ENCODE assay signal across 14 cellular contexts in the genomic region with DNA sequence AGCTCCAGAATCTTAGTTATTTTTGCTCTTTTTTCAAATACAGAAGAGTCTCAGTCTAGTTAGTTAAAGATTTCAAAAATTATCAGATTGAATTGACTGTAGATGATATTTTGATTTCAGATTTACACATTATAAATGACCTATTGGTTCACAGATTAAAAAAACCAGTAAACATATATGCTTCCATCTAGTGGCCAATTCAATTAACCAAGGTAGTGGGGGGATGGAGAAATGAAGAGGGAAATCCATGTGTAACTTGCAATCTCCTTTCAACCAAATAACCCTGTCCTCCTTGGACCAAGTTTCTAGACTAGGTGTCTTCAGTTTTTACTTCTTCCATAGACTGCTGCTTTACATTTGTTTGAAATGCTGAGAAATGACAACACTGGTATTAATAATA.
A peak's percentile ranks its signal among the peaks of the same experiment; 100 is the strongest.
DNase-seq lines count a peak whose midpoint lies in the region; ATAC-seq, FAIRE-seq and TF ChIP-seq lines count a peak whose summit lies in the region.
"Had no signal": no experiment of that assay in that cellular context is flagged by ENCODE, and none has a peak within 500 bp of the region (broad histone marks: within the 10 kb centered on the region; RNA-seq: fewer than 3 reads in every experiment).

No MANE protein-coding gene starts in this region.

- peak; percentile 20 for TF ChIP-seq CTCF in GM10248 (IDR thresholded peaks at IDR 0.05; ENCODE audit: control extremely low read depth, extremely low read depth, low read depth, missing control alignments)
- TF ChIP-seq CTCF in bronchial epithelial cell (IDR thresholded peaks at IDR 0.05; ENCODE audit: insufficient read depth, low read length, severe bottlenecking): peak; percentile 45
- TF ChIP-seq CTCF in neural progenitor cell (IDR thresholded peaks at IDR 0.05): peak; percentile 42
- no peak for TF ChIP-seq CTCF in CD4-positive, alpha-beta T cell (IDR thresholded peaks at IDR 0.05)

- peaks cover 9% of the 10 kb centered on the region for H3K9me3 Mint-ChIP-seq in neural progenitor cell
- H3K9me3 Mint-ChIP-seq in stimulated activated naive B cell treated with anti-CD40 and anti-IgM and Interleukin-4, amounts not matched to agents 10 μg/mL and 1 μg/mL and 100 μg/mL, for 72 hours: no peaks in the 10 kb centered on the region
- peaks cover 5% of the 10 kb centered on the region for H3K9me3 Mint-ChIP-seq in CD4-positive, alpha-beta T cell
- H3K9me3 Mint-ChIP-seq: T-helper 1 cell treated with Interleukin-12 subunit alpha and Interleukin-12 subunit beta and Interleukin-4 antibody, amounts not matched to agents 30 μg/mL and 1 μg/mL, for 36 hours had no signal

- intact Hi-C loops in CD4-positive, alpha-beta T cell (cut with DNase I, micrococcal nuclease): no loop called here

- H3K27me3 Mint-ChIP-seq in neural progenitor cell (ENCODE audit: insufficient read depth, low read depth): no peaks in the 10 kb centered on the region
- H3K27me3 Mint-ChIP-seq in stimulated activated naive B cell treated with anti-CD40 and anti-IgM and Interleukin-4, amounts not matched to agents 10 μg/mL and 1 μg/mL and 100 μg/mL, for 72 hours: no peaks in the 10 kb centered on the region
- no peaks in the 10 kb centered on the region for H3K27me3 Mint-ChIP-seq in CD4-positive, alpha-beta T cell
- H3K27me3 Mint-ChIP-seq: IgD-negative memory B cell, naive B cell had no signal

- peak overlapping the region; percentile 67 for H3K4me2 ChIP-seq in neural progenitor cell

- H3K27ac ChIP-seq in neural progenitor cell: peak overlapping the region; percentile 80
- H3K27ac ChIP-seq in CD4-positive, alpha-beta T cell (ENCODE audit: low read depth, low read length): no peak overlapping the region

- FAIRE-seq in bronchial epithelial cell (lab: Jason Lieb, UNC): no peak
- no peak for FAIRE-seq in GM19239 (lab: Jason Lieb, UNC)
- FAIRE-seq: GM12892 had no signal

- no peaks in the 10 kb centered on the region for H3K36me3 ChIP-seq in bronchial epithelial cell (ENCODE audit: control insufficient read depth, insufficient read depth, low read length)
- H3K36me3 ChIP-seq in neural progenitor cell: no peaks in the 10 kb centered on the region

- H3K4me1 Mint-ChIP-seq in neural progenitor cell: peaks cover 33% of the 10 kb centered on the region
- H3K4me1 Mint-ChIP-seq in stimulated activated naive B cell treated with anti-CD40 and anti-IgM and Interleukin-4, amounts not matched to agents 10 μg/mL and 1 μg/mL and 100 μg/mL, for 72 hours: no peaks in the 10 kb centered on the region
- H3K4me1 Mint-ChIP-seq in CD4-positive, alpha-beta T cell (ENCODE audit: low read depth): no peaks in the 10 kb centered on the region
- H3K4me1 Mint-ChIP-seq: IgD-negative memory B cell, naive B cell had no signal

- H3K27me3 ChIP-seq in bronchial epithelial cell (ENCODE audit: control insufficient read depth, insufficient read depth, low read length) (no peaks in the 10 kb centered on the region), neural progenitor cell (no peaks in the 10 kb centered on the region)
- H3K27me3 ChIP-seq in CD4-positive, alpha-beta T cell (ENCODE audit: control insufficient read depth, insufficient read depth, low read length): no peaks in the 10 kb centered on the region

- ATAC-seq in stimulated activated naive B cell treated with anti-CD40 and anti-IgM and Interleukin-4, amounts not matched to agents 10 μg/mL and 1 μg/mL and 100 μg/mL, for 72 hours (replicated peaks): no peak
- ATAC-seq in CD4-positive, alpha-beta T cell (ENCODE audit: poor library complexity): no peak

- H4K20me1 ChIP-seq in neural progenitor cell (ENCODE audit: low read depth): no peaks in the 10 kb centered on the region

- H3K9ac ChIP-seq in neural progenitor cell: no peak overlapping the region

- no peak overlapping the region for H3K4me3 Mint-ChIP-seq in neural progenitor cell
- H3K4me3 Mint-ChIP-seq in stimulated activated naive B cell treated with anti-CD40 and anti-IgM and Interleukin-4, amounts not matched to agents 10 μg/mL and 1 μg/mL and 100 μg/mL, for 72 hours: no peak overlapping the region
- no peak overlapping the region for H3K4me3 Mint-ChIP-seq in CD4-positive, alpha-beta T cell
- H3K4me3 Mint-ChIP-seq: IgD-negative memory B cell; naive B cell; T-helper 1 cell treated with Interleukin-12 subunit alpha and Interleukin-12 subunit beta and Interleukin-4 antibody, amounts not matched to agents 30 μg/mL and 1 μg/mL, for 36 hours had no signal

- H3K4me3 ChIP-seq in bronchial epithelial cell (ENCODE audit: low read depth, low read length) (no peak overlapping the region), neural progenitor cell (no peak overlapping the region)

- H3K36me3 Mint-ChIP-seq in neural progenitor cell: peaks cover 2% of the 10 kb centered on the region
- H3K36me3 Mint-ChIP-seq in stimulated activated naive B cell treated with anti-CD40 and anti-IgM and Interleukin-4, amounts not matched to agents 10 μg/mL and 1 μg/mL and 100 μg/mL, for 72 hours: no peaks in the 10 kb centered on the region
- H3K36me3 Mint-ChIP-seq in CD4-positive, alpha-beta T cell (ENCODE audit: low read depth): no peaks in the 10 kb centered on the region
- H3K36me3 Mint-ChIP-seq: IgD-negative memory B cell, naive B cell had no signal

- peaks cover 95% of the 10 kb centered on the region for H3K79me2 ChIP-seq in neural progenitor cell (ENCODE audit: low read depth)

- POLR2A ChIA-PET in GM10248 (lab: Yijun Ruan, JAX): no interaction called here
- POLR2A ChIA-PET in CD4-positive, alpha-beta T cell (lab: Charles Lee): no interaction called here

- peaks cover 59% of the 10 kb centered on the region for H3F3A ChIP-seq in neural progenitor cell (ENCODE audit: low read depth)

- no peak overlapping the region for H3K27ac Mint-ChIP-seq in neural progenitor cell
- no peak overlapping the region for H3K27ac Mint-ChIP-seq in stimulated activated naive B cell treated with anti-CD40 and anti-IgM and Interleukin-4, amounts not matched to agents 10 μg/mL and 1 μg/mL and 100 μg/mL, for 72 hours
- H3K27ac Mint-ChIP-seq in CD4-positive, alpha-beta T cell: no peak overlapping the region
- H3K27ac Mint-ChIP-seq: IgD-negative memory B cell; naive B cell; T-helper 1 cell treated with Interleukin-12 subunit alpha and Interleukin-12 subunit beta and Interleukin-4 antibody, amounts not matched to agents 30 μg/mL and 1 μg/mL, for 36 hours had no signal

- H3K9me3 ChIP-seq in neural progenitor cell (ENCODE audit: low read depth): no peaks in the 10 kb centered on the region
- H3K9me3 ChIP-seq in CD4-positive, alpha-beta T cell (ENCODE audit: control insufficient read depth, low read length): no peaks in the 10 kb centered on the region

- no peak overlapping the region for H2AFZ ChIP-seq in neural progenitor cell (replicated peaks)

- no peak for DNase-seq in GM10248 (ENCODE audit: extremely low spot score)
- peak; percentile 39 for DNase-seq in NCI-H146 treated with DMSO at 0.1 percent for 48 hours (lab: John Stamatoyannopoulos, UW; ENCODE audit: unreplicated experiment)
- DNase-seq in bronchial epithelial cell (ENCODE audit: low read depth): peak; percentile 39
- no peak for DNase-seq in neural progenitor cell (ENCODE audit: low spot score)
- DNase-seq in middle frontal gyrus (ENCODE audit: extremely low spot score, low spot score): no peak
- no peak for DNase-seq in stimulated activated naive B cell treated with anti-CD40 and anti-IgM and Interleukin-4, amounts not matched to agents 10 μg/mL and 1 μg/mL and 100 μg/mL, for 72 hours
- DNase-seq in GM19239 (ENCODE audit: insufficient read length, low spot score): no peak
- DNase-seq in CD4-positive, alpha-beta T cell: no peak
- DNase-seq: activated effector memory CD4-positive, alpha-beta T cell treated with Interleukin-2 at 50 U/mL for 16 hours; H7; naive B cell had no signal

- H3K4me1 ChIP-seq in neural progenitor cell: peaks cover 89% of the 10 kb centered on the region

- CTCF ChIA-PET in GM10248 (lab: Yijun Ruan, JAX): no interaction called here
- CTCF ChIA-PET in CD4-positive, alpha-beta T cell (lab: Charles Lee): no interaction called here

Comparison
In these comparisons a context has a peak if more than half of its experiments do, and no peak if none do; other contexts are left out.
1. DNase-seq: peak in NCI-H146 treated with DMSO at 0.1 percent for 48 hours (single experiment) and bronchial epithelial cell (single experiment); none in GM10248 (single experiment), neural progenitor cell (single experiment), middle frontal gyrus (single experiment), stimulated activated naive B cell treated with anti-CD40 and anti-IgM and Interleukin-4, amounts not matched to agents 10 μg/mL and 1 μg/mL and 100 μg/mL, for 72 hours (single experiment), GM19239 (single experiment) and CD4-positive, alpha-beta T cell (0 of 10).